ENCODE assay signal across 20 cellular contexts in genomic region chr10:6457376-6457775, GRCh38.
DNase-seq lines count a peak whose midpoint lies in the region; ATAC-seq and TF ChIP-seq lines count a peak whose summit lies in the region.
"Had no signal": no experiment of that assay in that cellular context is flagged by ENCODE, and none has a peak within 500 bp of the region (broad histone marks: within the 10 kb centered on the region; RNA-seq: fewer than 3 reads in every experiment).

No MANE protein-coding gene starts in this region.

- H3K36me3 ChIP-seq in HEK293 (ENCODE audit: control insufficient read depth in 2 of 2, insufficient read depth in 1 of 2, low read length in 2 of 2): no peaks in the 10 kb centered on the region; a peak in 1 of 3 replicates
- H3K36me3 ChIP-seq: BE2C had no signal

- DNase-seq in activated T-cell treated with anti-CD3 and anti-CD28 coated beads, Interleukin-2, amount 50 U/mL, for 24 hours: no peak
- DNase-seq in activated T-cell treated with anti-CD3 and anti-CD28 coated beads, Interleukin-2, amount 50 U/mL, for 48 hours: no peak
- no peak for DNase-seq in activated naive CD8-positive, alpha-beta T cell treated with anti-CD3 and anti-CD28 coated beads, Interleukin-2, amount 10 ng/mL, durations not matched to agents 7 days and 5 days
- no peak for DNase-seq in activated naive CD8-positive, alpha-beta T cell treated with anti-CD3 and anti-CD28 coated beads, Interleukin-2, amount 50 U/mL, for 24 hours
- DNase-seq in endothelial cell (ENCODE audit: low spot score): no peak
- DNase-seq in Right ventricle myocardium inferior (ENCODE audit: missing footprints): no peak
- DNase-seq in globus pallidus (ENCODE audit: low spot score): no peak
- DNase-seq: ACHN; BE2C; C1 segment of cervical spinal cord; CD4-positive, CD25-positive, alpha-beta regulatory T cell; DMS153; DMS79; GDM1; HCEC 1CT; HFFc6 had no signal

- no peak overlapping the region for H3K4me3 Mint-ChIP-seq in activated T-cell treated with anti-CD3 and anti-CD28 coated beads, Interleukin-2, amount 50 U/mL, for 24 hours
- no peak overlapping the region for H3K4me3 Mint-ChIP-seq in activated naive CD8-positive, alpha-beta T cell treated with anti-CD3 and anti-CD28 coated beads, Interleukin-2, amount 10 ng/mL, durations not matched to agents 7 days and 5 days
- H3K4me3 Mint-ChIP-seq in activated naive CD8-positive, alpha-beta T cell treated with anti-CD3 and anti-CD28 coated beads, Interleukin-2, amount 50 U/mL, for 24 hours: no peak overlapping the region
- H3K4me3 Mint-ChIP-seq in endothelial cell (ENCODE audit: unreplicated experiment): peak overlapping the region; percentile 27
- H3K4me3 Mint-ChIP-seq: CD4-positive, CD25-positive, alpha-beta regulatory T cell; GM23338; HFFc6; IgD-negative memory B cell had no signal

- H3K9me3 Mint-ChIP-seq in activated T-cell treated with anti-CD3 and anti-CD28 coated beads, Interleukin-2, amount 50 U/mL, for 24 hours: peaks cover 9% of the 10 kb centered on the region
- peaks cover 18% of the 10 kb centered on the region for H3K9me3 Mint-ChIP-seq in activated naive CD8-positive, alpha-beta T cell treated with anti-CD3 and anti-CD28 coated beads, Interleukin-2, amount 10 ng/mL, durations not matched to agents 7 days and 5 days
- peaks cover 12% of the 10 kb centered on the region for H3K9me3 Mint-ChIP-seq in activated naive CD8-positive, alpha-beta T cell treated with anti-CD3 and anti-CD28 coated beads, Interleukin-2, amount 50 U/mL, for 24 hours
- H3K9me3 Mint-ChIP-seq in endothelial cell (ENCODE audit: unreplicated experiment): no peaks in the 10 kb centered on the region

- H3K9me3 ChIP-seq in HEK293 (ENCODE audit: control insufficient read depth, insufficient read depth, low read depth, low read length): no peaks in the 10 kb centered on the region
- H3K9me3 ChIP-seq: BE2C had no signal

- peak overlapping the region; percentile 5 for H3K27ac Mint-ChIP-seq in activated T-cell treated with anti-CD3 and anti-CD28 coated beads, Interleukin-2, amount 50 U/mL, for 24 hours
- H3K27ac Mint-ChIP-seq in activated naive CD8-positive, alpha-beta T cell treated with anti-CD3 and anti-CD28 coated beads, Interleukin-2, amount 10 ng/mL, durations not matched to agents 7 days and 5 days: peak overlapping the region; percentile 4
- no peak overlapping the region for H3K27ac Mint-ChIP-seq in activated naive CD8-positive, alpha-beta T cell treated with anti-CD3 and anti-CD28 coated beads, Interleukin-2, amount 50 U/mL, for 24 hours
- no peak overlapping the region for H3K27ac Mint-ChIP-seq in endothelial cell (ENCODE audit: unreplicated experiment)
- H3K27ac Mint-ChIP-seq: GM23338, HFFc6, IgD-negative memory B cell had no signal

- intact Hi-C loops in Right ventricle myocardium inferior (cut with DNase I): no loop called here

- TF ChIP-seq CTCF in HEK293 (tag by site-specific recombination; IDR thresholded peaks at IDR 0.05) (no peak), endothelial cell (IDR thresholded peaks at IDR 0.05; ENCODE audit: unreplicated experiment) (no peak)

- CTCF ChIA-PET in HEK293 (lab: Yijun Ruan, JAX): no interaction called here

- no peak for ATAC-seq in activated naive CD8-positive, alpha-beta T cell treated with anti-CD3 and anti-CD28 coated beads, Interleukin-2, amount 10 ng/mL, durations not matched to agents 7 days and 5 days (ENCODE audit: low read depth)
- ATAC-seq in activated naive CD8-positive, alpha-beta T cell treated with anti-CD3 and anti-CD28 coated beads, Interleukin-2, amount 50 U/mL, for 24 hours: no peak
- no peak for ATAC-seq in Right ventricle myocardium inferior
- ATAC-seq: GM23338 had no signal

- peaks cover 23% of the 10 kb centered on the region for H3K4me1 Mint-ChIP-seq in activated T-cell treated with anti-CD3 and anti-CD28 coated beads, Interleukin-2, amount 50 U/mL, for 24 hours (ENCODE audit: low read depth)
- H3K4me1 Mint-ChIP-seq in activated naive CD8-positive, alpha-beta T cell treated with anti-CD3 and anti-CD28 coated beads, Interleukin-2, amount 10 ng/mL, durations not matched to agents 7 days and 5 days: peaks cover 31% of the 10 kb centered on the region
- peaks cover 10% of the 10 kb centered on the region for H3K4me1 Mint-ChIP-seq in activated naive CD8-positive, alpha-beta T cell treated with anti-CD3 and anti-CD28 coated beads, Interleukin-2, amount 50 U/mL, for 24 hours
- no peaks in the 10 kb centered on the region for H3K4me1 Mint-ChIP-seq in endothelial cell (ENCODE audit: unreplicated experiment)
- H3K4me1 Mint-ChIP-seq: GM23338 had no signal

- H3K36me3 Mint-ChIP-seq in activated T-cell treated with anti-CD3 and anti-CD28 coated beads, Interleukin-2, amount 50 U/mL, for 24 hours (ENCODE audit: low read depth): peaks cover 88% of the 10 kb centered on the region
- H3K36me3 Mint-ChIP-seq in activated naive CD8-positive, alpha-beta T cell treated with anti-CD3 and anti-CD28 coated beads, Interleukin-2, amount 10 ng/mL, durations not matched to agents 7 days and 5 days: peaks cover 83% of the 10 kb centered on the region
- H3K36me3 Mint-ChIP-seq in activated naive CD8-positive, alpha-beta T cell treated with anti-CD3 and anti-CD28 coated beads, Interleukin-2, amount 50 U/mL, for 24 hours (ENCODE audit: low read depth): peaks cover 80% of the 10 kb centered on the region
- H3K36me3 Mint-ChIP-seq in endothelial cell (ENCODE audit: low read depth, unreplicated experiment): peaks cover 78% of the 10 kb centered on the region

- POLR2A ChIA-PET in activated naive CD8-positive, alpha-beta T cell treated with anti-CD3 and anti-CD28 coated beads, Interleukin-2, amount 10 ng/mL, durations not matched to agents 7 days and 5 days (lab: Charles Lee): interaction anchor here (0.7 kb wide), 1 partner anchor 12 kb away, joined by 4 read pairs; no protein-coding TSS in a partner anchor
- POLR2A ChIA-PET in HEK293 (lab: Yijun Ruan, JAX): no interaction called here

- H3K4me1 ChIP-seq in HEK293 (ENCODE audit: control insufficient read depth, insufficient read depth, low read length): no peaks in the 10 kb centered on the region
- H3K4me1 ChIP-seq: BE2C had no signal

- H3K27me3 Mint-ChIP-seq in activated T-cell treated with anti-CD3 and anti-CD28 coated beads, Interleukin-2, amount 50 U/mL, for 24 hours: no peaks in the 10 kb centered on the region
- no peaks in the 10 kb centered on the region for H3K27me3 Mint-ChIP-seq in activated naive CD8-positive, alpha-beta T cell treated with anti-CD3 and anti-CD28 coated beads, Interleukin-2, amount 10 ng/mL, durations not matched to agents 7 days and 5 days
- no peaks in the 10 kb centered on the region for H3K27me3 Mint-ChIP-seq in activated naive CD8-positive, alpha-beta T cell treated with anti-CD3 and anti-CD28 coated beads, Interleukin-2, amount 50 U/mL, for 24 hours
- peaks cover 4% of the 10 kb centered on the region for H3K27me3 Mint-ChIP-seq in endothelial cell (ENCODE audit: unreplicated experiment)
- H3K27me3 Mint-ChIP-seq: CD4-positive, CD25-positive, alpha-beta regulatory T cell had no signal

- no peak overlapping the region for H3K27ac ChIP-seq in HEK293 (ENCODE audit: extremely low read depth, low read depth, low read length)
- H3K27ac ChIP-seq: HL-60 had no signal

- no peak overlapping the region for H3K4me3 ChIP-seq in HEK293 (ENCODE audit: low read depth, low read length)
- H3K4me3 ChIP-seq: GM23338 had no signal

TF ChIP-seq in HEK293, 187 proteins besides CTCF, POLR2A, EP300 and RAD21:
- TF ChIP-seq ZSCAN30 (tag by site-specific recombination; IDR thresholded peaks at IDR 0.05) (no peak), EGR2 (tag by site-specific recombination; IDR thresholded peaks at IDR 0.05; ENCODE audit: low read depth) (no peak), ZNF529 (tag by site-specific recombination; IDR thresholded peaks at IDR 0.05; ENCODE audit: insufficient replicate concordance) (peak; percentile 95), ZNF530 (tag by site-specific recombination; IDR thresholded peaks at IDR 0.05; ENCODE audit: low read depth) (no peak), ZNF585B (tag by site-specific recombination; IDR thresholded peaks at IDR 0.05) (peak; percentile 54), SCRT1 (tag by site-specific recombination; IDR thresholded peaks at IDR 0.05; ENCODE audit: borderline replicate concordance) (no peak), ZNF223 (tag by site-specific recombination; IDR thresholded peaks at IDR 0.05) (no peak), MEIS1 (CRISPR knock-in tag; IDR thresholded peaks at IDR 0.05; ENCODE audit: borderline replicate concordance) (no peak)

Comparison
In these comparisons a context has a peak if more than half of its experiments do, and no peak if none do; other contexts are left out.
1. H3K27ac Mint-ChIP-seq: peak in activated T-cell treated with anti-CD3 and anti-CD28 coated beads, Interleukin-2, amount 50 U/mL, for 24 hours (single experiment) and activated naive CD8-positive, alpha-beta T cell treated with anti-CD3 and anti-CD28 coated beads, Interleukin-2, amount 10 ng/mL, durations not matched to agents 7 days and 5 days (single experiment); none in activated naive CD8-positive, alpha-beta T cell treated with anti-CD3 and anti-CD28 coated beads, Interleukin-2, amount 50 U/mL, for 24 hours (single experiment) and endothelial cell (single experiment).